ENCODE assay signal across 9 cellular contexts in the genomic region with DNA sequence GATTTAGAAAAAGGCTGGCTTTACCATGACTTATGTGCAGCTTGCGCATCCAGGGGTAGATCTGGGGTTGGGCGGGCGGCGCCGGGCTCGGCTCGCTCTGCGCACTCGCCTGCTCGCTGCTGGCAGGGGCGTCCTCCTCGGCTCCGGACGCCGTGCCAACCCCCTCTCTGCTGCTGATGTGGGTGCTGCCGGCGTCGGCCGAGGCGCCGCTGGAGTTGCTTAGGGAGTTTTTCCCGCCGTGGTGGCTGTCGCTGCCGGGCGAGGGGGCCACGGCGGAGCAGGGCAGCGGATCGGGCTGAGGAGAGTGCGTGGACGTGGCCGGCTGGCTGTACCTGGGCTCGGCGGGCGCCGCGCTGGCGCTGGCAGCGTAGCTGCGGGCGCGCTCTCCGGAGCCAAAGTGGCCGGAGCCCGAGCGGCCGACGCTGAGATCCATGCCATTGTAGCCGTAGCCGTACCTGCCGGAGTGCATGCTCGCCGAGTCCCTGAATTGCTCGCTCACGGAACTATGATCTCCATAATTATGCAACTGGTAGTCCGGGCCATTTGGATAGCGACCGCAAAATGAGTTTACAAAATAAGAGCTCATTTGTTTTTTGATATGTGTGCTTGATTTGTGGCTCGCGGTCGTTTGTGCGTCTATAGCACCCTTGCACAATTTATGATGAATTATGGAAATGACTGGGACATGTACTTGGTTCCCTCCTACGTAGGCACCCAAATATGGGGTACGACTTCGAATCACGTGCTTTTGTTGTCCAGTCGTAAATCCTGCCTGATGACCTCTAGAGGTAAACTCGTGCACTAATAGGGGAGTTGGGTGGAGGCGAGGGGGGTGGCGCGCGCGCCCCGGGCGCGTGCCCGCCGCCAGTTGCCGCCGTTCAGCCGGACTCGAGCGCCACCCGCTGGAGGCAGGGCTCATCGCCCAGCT. TPM values are rescaled to one million over a fixed set of nuclear protein-coding genes. Genes with fewer than 3 reads are reported as not detected.
DNase-seq lines count a peak whose midpoint lies in the region; ATAC-seq, FAIRE-seq and TF ChIP-seq lines count a peak whose summit lies in the region.
"Had no signal": no experiment of that assay in that cellular context is flagged by ENCODE, and none has a peak within 500 bp of the region (broad histone marks: within the 10 kb centered on the region; RNA-seq: fewer than 3 reads in every experiment).

A gene (minus strand): TSS at position 660 of the 928 bp plus-strand sequence. CDS start 74 bp downstream, at position 586.

- H3K27me3 ChIP-seq in gastroesophageal sphincter (peaks cover 19% of the 10 kb centered on the region), dorsolateral prefrontal cortex (peaks cover 20 to 100% (median 100%) of the 10 kb centered on the region in 45 donors)

- H3K27ac ChIP-seq in gastroesophageal sphincter (peak within 1 kb of the TSS; percentile 90 to 100 (median 98)), dorsolateral prefrontal cortex (no peak within 1 kb of the TSS)

- 6 to 13% methylated on average over 14 to 21 of the region's 86 CpGs for WGBS in gastroesophageal sphincter (ENCODE audit: low coverage in 1 of 2), 2 donors

- H3K4me1 ChIP-seq in gastroesophageal sphincter, result peaks cover 0 to 47% (median 0%) of the 10 kb centered on the region in 3 donors

- no peaks in the 10 kb centered on the region for H3K36me3 ChIP-seq in gastroesophageal sphincter

- no peak within 1 kb of the TSS for H3K27ac Mint-ChIP-seq in activated naive CD4-positive, alpha-beta T cell treated with anti-CD3 and anti-CD28 coated beads, Interleukin-2, amount 50 U/mL, for 24 hours

- TF ChIP-seq EP300 in gastroesophageal sphincter (IDR thresholded peaks at IDR 0.05), result peak; percentile 22

- peaks cover 4% of the 10 kb centered on the region for H3K4me1 Mint-ChIP-seq in activated naive CD4-positive, alpha-beta T cell treated with anti-CD3 and anti-CD28 coated beads, Interleukin-2, amount 50 U/mL, for 24 hours

- DNase-seq in activated naive CD4-positive, alpha-beta T cell treated with Interleukin-2 at 50 U/mL for 16 hours, result no peak
- DNase-seq in RCC 7860 (ENCODE audit: low spot score), result peak; percentile 94
- peak; percentile 58 for DNase-seq in omental fat pad (ENCODE audit: low spot score)
- DNase-seq in globus pallidus (ENCODE audit: low spot score), result no peak
- DNase-seq in dorsolateral prefrontal cortex, result no peak
- DNase-seq: activated T-cell treated with anti-CD3 and anti-CD28 coated beads, Interleukin-2, amount 50 U/mL, for 4 hours had no signal

- no peaks in the 10 kb centered on the region for H3K9me3 ChIP-seq in gastroesophageal sphincter

- peak within 1 kb of the TSS; percentile 47 for H3K4me3 Mint-ChIP-seq in activated naive CD4-positive, alpha-beta T cell treated with anti-CD3 and anti-CD28 coated beads, Interleukin-2, amount 50 U/mL, for 24 hours
- H3K4me3 Mint-ChIP-seq: activated T-cell treated with anti-CD3 and anti-CD28 coated beads, Interleukin-2, amount 50 U/mL, for 4 hours had no signal

- no peaks in the 10 kb centered on the region for H3K9me3 Mint-ChIP-seq in activated naive CD4-positive, alpha-beta T cell treated with anti-CD3 and anti-CD28 coated beads, Interleukin-2, amount 50 U/mL, for 24 hours
- H3K9me3 Mint-ChIP-seq: activated T-cell treated with anti-CD3 and anti-CD28 coated beads, Interleukin-2, amount 50 U/mL, for 4 hours had no signal

- ATAC-seq in gastroesophageal sphincter (peak; percentile 91), omental fat pad (ENCODE audit: low FRiP score) (peak; percentile 84), GM21723 (IDR thresholded peaks at IDR 0.05; ENCODE audit: unreplicated experiment) (no peak)

- peak; percentile 68 to 78 for TF ChIP-seq POLR2A in gastroesophageal sphincter (IDR thresholded peaks at IDR 0.05)

- peaks cover 39% of the 10 kb centered on the region for H3K27me3 Mint-ChIP-seq in activated naive CD4-positive, alpha-beta T cell treated with anti-CD3 and anti-CD28 coated beads, Interleukin-2, amount 50 U/mL, for 24 hours

- intact Hi-C loops in dorsolateral prefrontal cortex (cut with DNase I), result loop anchor here in 1 of 2 donors (5.0 kb wide), 1 partner anchor 276 kb away; no protein-coding TSS in a partner anchor

- TF ChIP-seq CTCF in gastroesophageal sphincter (IDR thresholded peaks at IDR 0.05) (peak; percentile 93 to 99 (median 98)), omental fat pad (IDR thresholded peaks at IDR 0.05) (peak in 1 of 3 donors; percentile 12), dorsolateral prefrontal cortex (IDR thresholded peaks at IDR 0.05 in 54 of 56, conservative IDR thresholded peaks at IDR 0.05 in 2 of 56; ENCODE audit: low read depth in 1 of 56, partially characterized antibody in 56 of 56) (peak in 10 of 56 donors; percentile 7 to 43 (median 28))

- H3K4me3 ChIP-seq in gastroesophageal sphincter, result peak within 1 kb of the TSS; percentile 94 to 98
- H3K4me3 ChIP-seq in dorsolateral prefrontal cortex, result peak within 1 kb of the TSS in 17 of 59 donors; percentile 11 to 39 (median 28)

- peak; percentile 84 for FAIRE-seq in RCC 7860 (lab: Jason Lieb, UNC)

- H3K36me3 Mint-ChIP-seq in activated naive CD4-positive, alpha-beta T cell treated with anti-CD3 and anti-CD28 coated beads, Interleukin-2, amount 50 U/mL, for 24 hours, result no peaks in the 10 kb centered on the region

RNA-seq across cellular contexts. Expression of the gene that starts here (rescaled TPM):
- total RNA-seq in gastroesophageal sphincter (10 to 100 TPM; 11.0 to 34.6 (median 29.3) TPM), omental fat pad (10 to 100 TPM; 10.4 to 39.4 (median 26.5) TPM), dorsolateral prefrontal cortex (1 to 10 TPM in 1 of 120 experiments, under 1 TPM in 1, not detected in 118; 0.35 to 1.8 TPM)
- total RNA-seq: activated T-cell treated with anti-CD3 and anti-CD28 coated beads, Interleukin-2, amount 50 U/mL, for 4 hours had no signal

Comparison
In these comparisons a context has a peak if more than half of its experiments do, and no peak if none do; other contexts are left out.
1. RNA of the gene that starts here (total RNA-seq): 11.0 to 34.6 TPM in gastroesophageal sphincter and 10.4 to 39.4 TPM in omental fat pad; 0.35 to 1.8 TPM in dorsolateral prefrontal cortex; every median in the first group is over 4 times any median in the second.
2. DNase-seq: peak in RCC 7860 (single experiment) and omental fat pad (single experiment); none in activated naive CD4-positive, alpha-beta T cell treated with Interleukin-2 at 50 U/mL for 16 hours (single experiment), globus pallidus (single experiment) and dorsolateral prefrontal cortex (0 of 10).
3. H3K27ac ChIP-seq: peak in gastroesophageal sphincter (4 of 4); none in dorsolateral prefrontal cortex (0 of 59).